In genomic region chr4:7462509-7462971, GRCh38 we compare ENCODE assay signal across 11 cellular contexts. TPM values are rescaled to one million over a fixed set of nuclear protein-coding genes. Genes with fewer than 3 reads are reported as not detected.
DNase-seq lines count a peak whose midpoint lies in the region; ATAC-seq and TF ChIP-seq lines count a peak whose summit lies in the region.
"Had no signal": no experiment of that assay in that cellular context is flagged by ENCODE, and none has a peak within 500 bp of the region (broad histone marks: within the 10 kb centered on the region; RNA-seq: fewer than 3 reads in every experiment).

No MANE protein-coding gene starts in this region.

- H3K4me1 ChIP-seq in ascending aorta (no peaks in the 10 kb centered on the region), suprapubic skin (no peaks in the 10 kb centered on the region)

- TF ChIP-seq CTCF in ascending aorta (IDR thresholded peaks at IDR 0.05) = no peak
- no peak for TF ChIP-seq CTCF in suprapubic skin (IDR thresholded peaks at IDR 0.05)

- H3K27ac Mint-ChIP-seq in activated CD4-positive, alpha-beta T cell treated with anti-CD3 and anti-CD28 coated beads, Interleukin-2, amount 10 ng/mL, durations not matched to agents 7 days and 5 days = no peak overlapping the region
- H3K27ac Mint-ChIP-seq: CD4-positive, alpha-beta T cell had no signal

- H3K9me3 ChIP-seq in ascending aorta (no peaks in the 10 kb centered on the region), suprapubic skin (no peaks in the 10 kb centered on the region)

- POLR2A ChIA-PET in activated CD4-positive, alpha-beta T cell treated with anti-CD3 and anti-CD28 coated beads, Interleukin-2, amount 10 ng/mL, durations not matched to agents 7 days and 5 days (lab: Charles Lee) = no interaction called here

- TF ChIP-seq POLR2A in GM18505 (IDR thresholded peaks at IDR 0.05; ENCODE audit: borderline replicate concordance, extremely low read depth, insufficient read depth, insufficient read length) = no peak
- TF ChIP-seq POLR2A in suprapubic skin (IDR thresholded peaks at IDR 0.05) = no peak

- ATAC-seq in Right ventricle myocardium inferior (peak; percentile 57), SK-N-SH treated with all-trans-retinoic acid at 6 μM for 48 hours (peak; percentile 54), GM18505 (IDR thresholded peaks at IDR 0.05; ENCODE audit: unreplicated experiment) (no peak)

- DNase-seq in Right ventricle myocardium inferior (ENCODE audit: missing footprints) = no peak
- DNase-seq in cardiac septum (ENCODE audit: low spot score) = no peak
- peak; percentile 45 for DNase-seq in iPS DF 19.7 (ENCODE audit: low read depth, low spot score)
- no peak for DNase-seq in activated CD4-positive, alpha-beta T cell treated with anti-CD3 and anti-CD28 coated beads, Interleukin-2, amount 10 ng/mL, durations not matched to agents 7 days and 5 days
- no peak for DNase-seq in ascending aorta (ENCODE audit: low spot score in 2 of 2)
- no peak for DNase-seq in suprapubic skin (ENCODE audit: low spot score in 2 of 2)
- DNase-seq: amniotic stem cell; CD4-positive, alpha-beta T cell had no signal

- H3K4me3 ChIP-seq in ascending aorta = no peak overlapping the region
- no peak overlapping the region for H3K4me3 ChIP-seq in suprapubic skin
- H3K4me3 ChIP-seq: SK-N-MC had no signal

- H3K36me3 Mint-ChIP-seq in activated CD4-positive, alpha-beta T cell treated with anti-CD3 and anti-CD28 coated beads, Interleukin-2, amount 10 ng/mL, durations not matched to agents 7 days and 5 days (ENCODE audit: low read depth) = no peaks in the 10 kb centered on the region

- H3K27me3 Mint-ChIP-seq in activated CD4-positive, alpha-beta T cell treated with anti-CD3 and anti-CD28 coated beads, Interleukin-2, amount 10 ng/mL, durations not matched to agents 7 days and 5 days = no peaks in the 10 kb centered on the region

- no peak for TF ChIP-seq EP300 in suprapubic skin (IDR thresholded peaks at IDR 0.05)

- H3K27ac ChIP-seq in ascending aorta (no peak overlapping the region), suprapubic skin (no peak overlapping the region)
- H3K27ac ChIP-seq: SK-N-MC had no signal

- intact Hi-C loops in Right ventricle myocardium inferior (cut with DNase I) = loop anchor here (2.0 kb wide), 2 partner anchors 256 to 270 kb away; partner anchors contain the start of gene SORCS2
- intact Hi-C loops in cardiac septum (cut with DNase I) = loop anchor here (2.0 to 5.0 kb wide), 3 partner anchors 155 to 268 kb away; no protein-coding TSS in a partner anchor
- intact Hi-C loops in ascending aorta (cut with DNase I) = no loop called here

- CTCF ChIA-PET in activated CD4-positive, alpha-beta T cell treated with anti-CD3 and anti-CD28 coated beads, Interleukin-2, amount 10 ng/mL, durations not matched to agents 7 days and 5 days (lab: Charles Lee) = no interaction called here

- H3K36me3 ChIP-seq in ascending aorta (no peaks in the 10 kb centered on the region), suprapubic skin (no peaks in the 10 kb centered on the region)

- H3K4me1 Mint-ChIP-seq in activated CD4-positive, alpha-beta T cell treated with anti-CD3 and anti-CD28 coated beads, Interleukin-2, amount 10 ng/mL, durations not matched to agents 7 days and 5 days = no peaks in the 10 kb centered on the region

- 38% methylated on average over 3 of the region's 11 CpGs for WGBS in suprapubic skin

- peaks cover 2% of the 10 kb centered on the region for H3K9me3 Mint-ChIP-seq in activated CD4-positive, alpha-beta T cell treated with anti-CD3 and anti-CD28 coated beads, Interleukin-2, amount 10 ng/mL, durations not matched to agents 7 days and 5 days
- H3K9me3 Mint-ChIP-seq: CD4-positive, alpha-beta T cell had no signal

- no peaks in the 10 kb centered on the region for H3K27me3 ChIP-seq in ascending aorta
- H3K27me3 ChIP-seq in suprapubic skin = no peaks in the 10 kb centered on the region

- no peak overlapping the region for H3K4me3 Mint-ChIP-seq in activated CD4-positive, alpha-beta T cell treated with anti-CD3 and anti-CD28 coated beads, Interleukin-2, amount 10 ng/mL, durations not matched to agents 7 days and 5 days
- H3K4me3 Mint-ChIP-seq: CD4-positive, alpha-beta T cell had no signal

TF ChIP-seq in SK-N-SH treated with all-trans-retinoic acid at 6 μM for 48 hours, 23 proteins besides CTCF, POLR2A, EP300 and RAD21:
- TF ChIP-seq ZNF565 (CRISPR knock-in tag; conservative IDR thresholded peaks at IDR 0.05; ENCODE audit: low read depth) (no peak), ESRRG (CRISPR knock-in tag; IDR thresholded peaks at IDR 0.05) (no peak), ZFP3 (CRISPR knock-in tag; IDR thresholded peaks at IDR 0.05) (no peak), TCF4 (CRISPR knock-in tag; IDR thresholded peaks at IDR 0.05; ENCODE audit: borderline replicate concordance) (no peak)
TF ChIP-seq in SK-N-SH treated with all-trans-retinoic acid at 6 μM for 48 hours: peak in this region for 0.

RNA-seq across cellular contexts. Expression of gene PSAPL1, which starts 27.8 kb away (rescaled TPM):
- total RNA-seq in Right ventricle myocardium inferior = not detected
- not detected for total RNA-seq in cardiac septum
- not detected for total RNA-seq in activated CD4-positive, alpha-beta T cell treated with anti-CD3 and anti-CD28 coated beads, Interleukin-2, amount 10 ng/mL, durations not matched to agents 7 days and 5 days
- total RNA-seq in ascending aorta = not detected
- 100 to 1,000 TPM in 3 of 4 donors, 10 to 100 TPM in 1; 16.4 to 268 (median 137) TPM for total RNA-seq in suprapubic skin
- total RNA-seq: CD4-positive, alpha-beta T cell had no signal

Comparison
In these comparisons a context has a peak if more than half of its experiments do, and no peak if none do; other contexts are left out.
1. RNA of gene PSAPL1, which starts 27.8 kb away (total RNA-seq): 16.4 to 268 TPM in suprapubic skin; not detected in cardiac septum (single experiment), not detected in Right ventricle myocardium inferior (single experiment), not detected in activated CD4-positive, alpha-beta T cell treated with anti-CD3 and anti-CD28 coated beads, Interleukin-2, amount 10 ng/mL, durations not matched to agents 7 days and 5 days and not detected in ascending aorta (single experiment); every median in the first group is over 10 times any median in the second.